ENCODE assay signal across 13 cellular contexts in genomic region chr4:77432702-77433101, GRCh38.
DNase-seq lines count a peak whose midpoint lies in the region; TF ChIP-seq lines count a peak whose summit lies in the region.
"Had no signal": no experiment of that assay in that cellular context is flagged by ENCODE, and none has a peak within 500 bp of the region (broad histone marks: within the 10 kb centered on the region; RNA-seq: fewer than 3 reads in every experiment).

No MANE protein-coding gene starts in this region.

- peaks cover 13% of the 10 kb centered on the region for H3K4me1 Mint-ChIP-seq in activated naive CD4-positive, alpha-beta T cell treated with anti-CD3 and anti-CD28 coated beads for 36 hours (ENCODE audit: low read depth)

- no peaks in the 10 kb centered on the region for H3K27me3 Mint-ChIP-seq in activated naive CD4-positive, alpha-beta T cell treated with anti-CD3 and anti-CD28 coated beads for 36 hours (ENCODE audit: low read depth)

- H3K36me3 Mint-ChIP-seq in activated naive CD4-positive, alpha-beta T cell treated with anti-CD3 and anti-CD28 coated beads for 36 hours (ENCODE audit: low read depth) = no peaks in the 10 kb centered on the region

- intact Hi-C loops in A673 (cut with micrococcal nuclease; ENCODE audit: unreplicated experiment) (loop anchor here (2.0 kb wide), 1 partner anchor 48 kb away; no protein-coding TSS in a partner anchor), sigmoid colon (cut with DNase I) (no loop called here), posterior cingulate gyrus (cut with DNase I) (loop anchor here (1.0 to 5.0 kb wide), 2 partner anchors 47 to 190 kb away; no protein-coding TSS in a partner anchor)
- intact Hi-C loops in activated naive CD4-positive, alpha-beta T cell treated with anti-CD3 and anti-CD28 coated beads for 36 hours (cut with micrococcal nuclease) = loop anchor here (1.0 to 5.0 kb wide), 3 partner anchors 47 to 192 kb away; no protein-coding TSS in a partner anchor

- H3K4me3 ChIP-seq in A673 (ENCODE audit: low read depth, low read length, poor library complexity, severe bottlenecking) (no peak overlapping the region), fibroblast of the aortic adventitia (ENCODE audit: low read depth, low read length) (no peak overlapping the region), tibial nerve (no peak overlapping the region), sigmoid colon (no peak overlapping the region)

- TF ChIP-seq CTCF in A673 (conservative IDR thresholded peaks at IDR 0.05; ENCODE audit: low read depth, low read length) = 0 out of 2 replicates have a peak, but pooled peaks have one; percentile 17
- peak; percentile 25; the same call in 1 of the 3 replicates for TF ChIP-seq CTCF in GM12872 (IDR thresholded peaks at IDR 0.05; ENCODE audit: insufficient read depth, low read depth, low read length)
- TF ChIP-seq CTCF in fibroblast of the aortic adventitia (IDR thresholded peaks at IDR 0.05; ENCODE audit: insufficient read depth, low read length) = peak; percentile 13
- TF ChIP-seq CTCF in tibial nerve (IDR thresholded peaks at IDR 0.05) = no peak
- no peak for TF ChIP-seq CTCF in sigmoid colon (IDR thresholded peaks at IDR 0.05)

- H3K9me3 ChIP-seq in A673 (ENCODE audit: low read depth, low read length, poor library complexity, severe bottlenecking) = no peaks in the 10 kb centered on the region
- H3K9me3 ChIP-seq in tibial nerve = no peaks in the 10 kb centered on the region
- no peaks in the 10 kb centered on the region for H3K9me3 ChIP-seq in sigmoid colon
- H3K9me3 ChIP-seq: heart left ventricle had no signal

- CTCF ChIA-PET in A673 (lab: Charles Lee) = interaction anchor here (0.5 kb wide), 2 partner anchors 384 to 925 kb away, joined by 5 to 9 read pairs; no protein-coding TSS in a partner anchor
- CTCF ChIA-PET in activated naive CD4-positive, alpha-beta T cell treated with anti-CD3 and anti-CD28 coated beads for 36 hours (lab: Charles Lee) = interaction anchor here (0.7 to 7.0 kb wide), 13 partner anchors 12 to 183 kb away, joined by 3 to 60 read pairs (median 4); no protein-coding TSS in a partner anchor

- H3K36me3 ChIP-seq in A673 (ENCODE audit: insufficient read depth, low read length, poor library complexity, severe bottlenecking) (no peaks in the 10 kb centered on the region), tibial nerve (no peaks in the 10 kb centered on the region), sigmoid colon (no peaks in the 10 kb centered on the region)
- H3K36me3 ChIP-seq: heart left ventricle had no signal

- H3K27me3 ChIP-seq in A673 (replicated peaks; ENCODE audit: insufficient read depth, low read depth, low read length, poor library complexity) = no peaks in the 10 kb centered on the region
- H3K27me3 ChIP-seq in tibial nerve = no peaks in the 10 kb centered on the region
- H3K27me3 ChIP-seq in sigmoid colon = no peaks in the 10 kb centered on the region
- H3K27me3 ChIP-seq: heart left ventricle had no signal

- no TSS peak for BruUV-seq in A673 (replicated peaks; lab: Mats Ljungman, UMichigan)

- WGBS in tibial nerve, 2 donors = 67 to 70% methylated on average over 3 of the region's 3 CpGs
- WGBS in sigmoid colon, 2 donors = 19 to 64% methylated on average over 3 of the region's 3 CpGs

- DNase-seq in A673 (ENCODE audit: low spot score) (no peak), OCI-M1 (lab: John Stamatoyannopoulos, UW) (peak; percentile 66), fibroblast of the aortic adventitia (ENCODE audit: low read depth) (no peak), tibial nerve (ENCODE audit: low spot score in 2 of 2) (no peak), sigmoid colon (no peak), posterior cingulate gyrus (no peak)
- DNase-seq in activated naive CD4-positive, alpha-beta T cell treated with anti-CD3 and anti-CD28 coated beads for 36 hours = no peak
- DNase-seq: NK-92 treated with Interleukin-12 subunit alpha and Interleukin-12 subunit beta, amount 100 ng/mL, for 24 hours; stimulated activated CD8-positive, alpha-beta memory T cell treated with anti-CD3 and anti-CD28 coated beads, Interleukin-4, amount 100 ng/mL, for 48 hours had no signal

- no peak for TF ChIP-seq EP300 in tibial nerve (IDR thresholded peaks at IDR 0.05)
- no peak for TF ChIP-seq EP300 in sigmoid colon (IDR thresholded peaks at IDR 0.05)

- POLR2A ChIA-PET in A673 (lab: Charles Lee; ENCODE audit: low non-redundant PET) = no interaction called here

- H3K4me1 ChIP-seq in A673 (ENCODE audit: insufficient read depth, low read length, poor library complexity, severe bottlenecking) (no peaks in the 10 kb centered on the region), tibial nerve (peaks cover 0 to 14% (median 3%) of the 10 kb centered on the region in 4 donors), sigmoid colon (peaks cover 0 to 7% (median 3%) of the 10 kb centered on the region in 4 donors)

- no peak for TF ChIP-seq POLR2A in tibial nerve (IDR thresholded peaks at IDR 0.05)
- TF ChIP-seq POLR2A in sigmoid colon (IDR thresholded peaks at IDR 0.05) = no peak

- H3K9me3 Mint-ChIP-seq in activated naive CD4-positive, alpha-beta T cell treated with anti-CD3 and anti-CD28 coated beads for 36 hours = no peaks in the 10 kb centered on the region
- H3K9me3 Mint-ChIP-seq: activated T-helper 1 cell treated with anti-CD3 and anti-CD28 coated beads, Interleukin-12 subunit alpha, Interleukin-12 subunit beta, Interleukin-2, Interleukin-4 antibody, amounts not matched to agents 30 ng/mL and 10 ng/mL and 1 ng/mL, durations not matched to agents 14 hours and 24 hours and 36 hours had no signal

- H3K4me3 Mint-ChIP-seq in activated naive CD4-positive, alpha-beta T cell treated with anti-CD3 and anti-CD28 coated beads for 36 hours = no peak overlapping the region
- H3K4me3 Mint-ChIP-seq: activated T-helper 1 cell treated with anti-CD3 and anti-CD28 coated beads, Interleukin-12 subunit alpha, Interleukin-12 subunit beta, Interleukin-2, Interleukin-4 antibody, amounts not matched to agents 30 ng/mL and 10 ng/mL and 1 ng/mL, durations not matched to agents 14 hours and 24 hours and 36 hours had no signal

- H3K27ac Mint-ChIP-seq in activated naive CD4-positive, alpha-beta T cell treated with anti-CD3 and anti-CD28 coated beads for 36 hours = no peak overlapping the region
- H3K27ac Mint-ChIP-seq: activated T-helper 1 cell treated with anti-CD3 and anti-CD28 coated beads, Interleukin-12 subunit alpha, Interleukin-12 subunit beta, Interleukin-2, Interleukin-4 antibody, amounts not matched to agents 30 ng/mL and 10 ng/mL and 1 ng/mL, durations not matched to agents 14 hours and 24 hours and 36 hours had no signal

- H3K27ac ChIP-seq in A673 (ENCODE audit: low read depth, low read length, poor library complexity, severe bottlenecking) (no peak overlapping the region), tibial nerve (no peak overlapping the region), sigmoid colon (no peak overlapping the region)
- H3K27ac ChIP-seq: HL-60 had no signal

Comparison
In these comparisons a context has a peak if more than half of its experiments do, and no peak if none do; other contexts are left out.
1. CTCF ChIP-seq: peak in A673 (single experiment), GM12872 (single experiment) and fibroblast of the aortic adventitia (single experiment); none in tibial nerve (0 of 5) and sigmoid colon (0 of 4).